Comparison of ENCODE assay signal across 17 cellular contexts in the genomic region with DNA sequence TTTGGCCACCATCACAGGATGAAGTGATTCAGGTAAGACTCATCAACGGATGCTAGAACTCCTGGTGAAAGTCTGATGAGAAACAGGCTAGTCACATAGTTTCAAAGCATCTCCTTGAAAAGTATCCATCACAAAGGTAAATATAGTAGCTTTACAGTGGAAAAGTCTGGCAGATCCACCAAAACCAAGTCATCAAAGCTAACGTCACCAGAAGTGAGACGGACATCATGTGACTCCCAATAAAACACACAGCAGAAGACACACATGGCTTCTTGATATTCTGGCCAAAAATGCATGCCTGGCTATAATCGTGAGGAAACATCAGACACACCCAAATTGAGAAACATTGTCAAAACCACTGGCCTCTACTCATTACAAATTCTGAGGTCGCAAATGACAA. TPM values are rescaled to one million over a fixed set of nuclear protein-coding genes. Genes with fewer than 3 reads are reported as not detected.
DNase-seq lines count a peak whose midpoint lies in the region; ATAC-seq and TF ChIP-seq lines count a peak whose summit lies in the region.
"Had no signal": no experiment of that assay in that cellular context is flagged by ENCODE, and none has a peak within 500 bp of the region (broad histone marks: within the 10 kb centered on the region; RNA-seq: fewer than 3 reads in every experiment).

No MANE protein-coding gene starts in this region.

- intact Hi-C loops in A673 (cut with micrococcal nuclease; ENCODE audit: unreplicated experiment) = no loop called here
- intact Hi-C loops in left ventricle myocardium superior (cut with micrococcal nuclease) = no loop called here

- POLR2A ChIA-PET in activated CD4-positive, alpha-beta memory T cell treated with anti-CD3 and anti-CD28 coated beads, Interleukin-2, amount 10 ng/mL, durations not matched to agents 7 days and 5 days (lab: Charles Lee) = no interaction called here
- POLR2A ChIA-PET in A673 (lab: Charles Lee; ENCODE audit: low non-redundant PET) = no interaction called here

- ATAC-seq in gastroesophageal sphincter (peak; percentile 68), left ventricle myocardium superior (no peak)

- no peaks in the 10 kb centered on the region for H3K9me3 Mint-ChIP-seq in HFFc6
- H3K9me3 Mint-ChIP-seq in activated CD4-positive, alpha-beta memory T cell treated with anti-CD3 and anti-CD28 coated beads, Interleukin-2, amount 10 ng/mL, durations not matched to agents 7 days and 5 days = no peaks in the 10 kb centered on the region
- H3K9me3 Mint-ChIP-seq: activated T-helper 1 cell treated with anti-CD3 and anti-CD28 coated beads, Interleukin-12 subunit alpha, Interleukin-12 subunit beta, Interleukin-2, Interleukin-4 antibody, amounts not matched to agents 30 ng/mL and 10 ng/mL and 1 ng/mL, durations not matched to agents 14 hours and 24 hours and 36 hours had no signal

- no peaks in the 10 kb centered on the region for H3K27me3 ChIP-seq in gastroesophageal sphincter
- H3K27me3 ChIP-seq in A673 (replicated peaks; ENCODE audit: insufficient read depth, low read depth, low read length, poor library complexity) = no peaks in the 10 kb centered on the region
- H3K27me3 ChIP-seq: ascending aorta had no signal

- H3K36me3 Mint-ChIP-seq in HFFc6 (ENCODE audit: low read depth) = peaks cover 6% of the 10 kb centered on the region
- peaks cover 8% of the 10 kb centered on the region for H3K36me3 Mint-ChIP-seq in activated CD4-positive, alpha-beta memory T cell treated with anti-CD3 and anti-CD28 coated beads, Interleukin-2, amount 10 ng/mL, durations not matched to agents 7 days and 5 days (ENCODE audit: low read depth)

- WGBS in gastroesophageal sphincter (ENCODE audit: low coverage in 1 of 2), 2 donors = 54 to 61% methylated on average over 5 of the region's 5 CpGs

- H3K9me3 ChIP-seq in gastroesophageal sphincter (no peaks in the 10 kb centered on the region), A673 (ENCODE audit: low read depth, low read length, poor library complexity, severe bottlenecking) (no peaks in the 10 kb centered on the region)
- H3K9me3 ChIP-seq: ascending aorta had no signal

- H3K27me3 Mint-ChIP-seq in HFFc6 (ENCODE audit: insufficient read depth) = peaks cover 2% of the 10 kb centered on the region
- no peaks in the 10 kb centered on the region for H3K27me3 Mint-ChIP-seq in activated CD4-positive, alpha-beta memory T cell treated with anti-CD3 and anti-CD28 coated beads, Interleukin-2, amount 10 ng/mL, durations not matched to agents 7 days and 5 days

- no peak for TF ChIP-seq CTCF in HFFc6 (IDR thresholded peaks at IDR 0.05)
- TF ChIP-seq CTCF in gastroesophageal sphincter (IDR thresholded peaks at IDR 0.05) = no peak
- TF ChIP-seq CTCF in A673 (conservative IDR thresholded peaks at IDR 0.05; ENCODE audit: low read depth, low read length) = no peak

- peak overlapping the region; percentile 83 for H3K27ac Mint-ChIP-seq in HFFc6
- H3K27ac Mint-ChIP-seq in activated CD4-positive, alpha-beta memory T cell treated with anti-CD3 and anti-CD28 coated beads, Interleukin-2, amount 10 ng/mL, durations not matched to agents 7 days and 5 days = no peak overlapping the region
- H3K27ac Mint-ChIP-seq: activated T-helper 1 cell treated with anti-CD3 and anti-CD28 coated beads, Interleukin-12 subunit alpha, Interleukin-12 subunit beta, Interleukin-2, Interleukin-4 antibody, amounts not matched to agents 30 ng/mL and 10 ng/mL and 1 ng/mL, durations not matched to agents 14 hours and 24 hours and 36 hours had no signal

- BruUV-seq in A673 (replicated peaks; lab: Mats Ljungman, UMichigan) = no TSS peak

- peaks cover 0 to 75% of the 10 kb centered on the region in 2 donors for H3K36me3 ChIP-seq in gastroesophageal sphincter
- no peaks in the 10 kb centered on the region for H3K36me3 ChIP-seq in A673 (ENCODE audit: insufficient read depth, low read length, poor library complexity, severe bottlenecking)

- H3K27ac ChIP-seq in gastroesophageal sphincter = no peak overlapping the region
- no peak overlapping the region for H3K27ac ChIP-seq in A673 (ENCODE audit: low read depth, low read length, poor library complexity, severe bottlenecking)
- H3K27ac ChIP-seq: ascending aorta, C4-2B, parathyroid adenoma had no signal

- TF ChIP-seq POLR2A in gastroesophageal sphincter (IDR thresholded peaks at IDR 0.05) = no peak

- peaks cover 12% of the 10 kb centered on the region for H3K4me1 Mint-ChIP-seq in HFFc6 (ENCODE audit: low read depth)
- H3K4me1 Mint-ChIP-seq in activated CD4-positive, alpha-beta memory T cell treated with anti-CD3 and anti-CD28 coated beads, Interleukin-2, amount 10 ng/mL, durations not matched to agents 7 days and 5 days = no peaks in the 10 kb centered on the region

- DNase-seq in AG20443 (ENCODE audit: low spot score) = peak; percentile 80
- DNase-seq in HFFc6 = peak; percentile 90
- DNase-seq in amniotic epithelial cell (ENCODE audit: low read depth) = peak; percentile 39
- no peak for DNase-seq in activated CD4-positive, alpha-beta memory T cell treated with anti-CD3 and anti-CD28 coated beads, Interleukin-2, amount 10 ng/mL, durations not matched to agents 7 days and 5 days
- DNase-seq in A673 (ENCODE audit: low spot score) = no peak
- DNase-seq in left ventricle myocardium superior = no peak
- DNase-seq in NCI-H2171 treated with DMSO at 0.1 percent for 48 hours (lab: John Stamatoyannopoulos, UW) = no peak
- DNase-seq: activated CD4-positive, alpha-beta T cell treated with anti-CD3 and anti-CD28 coated beads, Interleukin-2, amount 50 U/mL, for 1 hour; DND-41; glutamatergic neuron; NCI-H146; NCI-H446 treated with DMSO at 0.1 percent for 48 hours had no signal

- H3K4me1 ChIP-seq in gastroesophageal sphincter (no peaks in the 10 kb centered on the region), A673 (ENCODE audit: insufficient read depth, low read length, poor library complexity, severe bottlenecking) (no peaks in the 10 kb centered on the region)
- H3K4me1 ChIP-seq: ascending aorta, parathyroid adenoma had no signal

- H3K4me3 ChIP-seq in gastroesophageal sphincter = no peak overlapping the region
- H3K4me3 ChIP-seq in A673 (ENCODE audit: low read depth, low read length, poor library complexity, severe bottlenecking) = no peak overlapping the region
- H3K4me3 ChIP-seq: ascending aorta had no signal

- peak overlapping the region; percentile 20; the same call in 1 of the 2 replicates for H3K4me3 Mint-ChIP-seq in HFFc6
- no peak overlapping the region for H3K4me3 Mint-ChIP-seq in activated CD4-positive, alpha-beta memory T cell treated with anti-CD3 and anti-CD28 coated beads, Interleukin-2, amount 10 ng/mL, durations not matched to agents 7 days and 5 days
- H3K4me3 Mint-ChIP-seq: activated T-helper 1 cell treated with anti-CD3 and anti-CD28 coated beads, Interleukin-12 subunit alpha, Interleukin-12 subunit beta, Interleukin-2, Interleukin-4 antibody, amounts not matched to agents 30 ng/mL and 10 ng/mL and 1 ng/mL, durations not matched to agents 14 hours and 24 hours and 36 hours had no signal

- TF ChIP-seq EP300 in gastroesophageal sphincter (IDR thresholded peaks at IDR 0.05) = no peak

- CTCF ChIA-PET in activated CD4-positive, alpha-beta memory T cell treated with anti-CD3 and anti-CD28 coated beads, Interleukin-2, amount 10 ng/mL, durations not matched to agents 7 days and 5 days (lab: Charles Lee) = interaction anchor here (1.0 kb wide), 1 partner anchor 27 kb away, joined by 3 read pairs; no protein-coding TSS in a partner anchor
- CTCF ChIA-PET in A673 (lab: Charles Lee) = no interaction called here

RNA-seq across cellular contexts. Expression of gene TRPV3, which starts 17.9 kb away (rescaled TPM):
- under 1 TPM in 5 of 6 experiments, not detected in 1; 0.07 to 0.66 (median 0.43) TPM for total RNA-seq in HFFc6 (2021; fragmentation: NEBNext Ultra II Directional; extraction: Animal tissue kit (Norgen Biotek cat#: 25700))
- under 1 TPM; 0.31 to 0.82 (median 0.70) TPM for total RNA-seq in gastroesophageal sphincter
- under 1 TPM; 0.13 to 0.43 TPM for total RNA-seq in activated CD4-positive, alpha-beta memory T cell treated with anti-CD3 and anti-CD28 coated beads, Interleukin-2, amount 10 ng/mL, durations not matched to agents 7 days and 5 days
- total RNA-seq in A673 (2021) = 0.13 and 0.24 TPM in 2 replicates
- 1.3 TPM for total RNA-seq in left ventricle myocardium superior

RNA-seq across cellular contexts. Expression of gene TRPV1, which starts 33.7 kb away (rescaled TPM):
- total RNA-seq in HFFc6 (2021; fragmentation: NEBNext Ultra II Directional; extraction: Animal tissue kit (Norgen Biotek cat#: 25700)) = 1 to 10 TPM; 1.2 to 1.9 (median 1.5) TPM
- 1 to 10 TPM; 1.9 to 6.3 (median 4.1) TPM for total RNA-seq in gastroesophageal sphincter
- 1 to 10 TPM; 3.8 to 5.1 TPM for total RNA-seq in activated CD4-positive, alpha-beta memory T cell treated with anti-CD3 and anti-CD28 coated beads, Interleukin-2, amount 10 ng/mL, durations not matched to agents 7 days and 5 days
- total RNA-seq in A673 (2021) = 1.0 and 1.9 TPM in 2 replicates
- 3.5 TPM for total RNA-seq in left ventricle myocardium superior

Comparison
In these comparisons a context has a peak if more than half of its experiments do, and no peak if none do; other contexts are left out.
1. DNase-seq: peak in AG20443 (single experiment), HFFc6 (single experiment) and amniotic epithelial cell (single experiment); none in activated CD4-positive, alpha-beta memory T cell treated with anti-CD3 and anti-CD28 coated beads, Interleukin-2, amount 10 ng/mL, durations not matched to agents 7 days and 5 days (single experiment), A673 (single experiment), left ventricle myocardium superior (single experiment) and NCI-H2171 treated with DMSO at 0.1 percent for 48 hours (single experiment).